Comparison of ENCODE assay signal across 8 cellular contexts in genomic region chr17:7295230-7296180, GRCh38. TPM values are rescaled to one million over a fixed set of nuclear protein-coding genes. Genes with fewer than 3 reads are reported as not detected.
DNase-seq lines count a peak whose midpoint lies in the region; ATAC-seq and TF ChIP-seq lines count a peak whose summit lies in the region.

No MANE protein-coding gene starts in this region.

- no peak for TF ChIP-seq RAD21 in neural cell (conservative IDR thresholded peaks at IDR 0.05)

- H3K9me3 Mint-ChIP-seq in CD4-positive, CD25-positive, alpha-beta regulatory T cell: peaks cover 0 to 2% (median 0%) of the 10 kb centered on the region in 7 donors
- no peaks in the 10 kb centered on the region for H3K9me3 Mint-ChIP-seq in chondrocyte (ENCODE audit: low read depth)

- no peaks in the 10 kb centered on the region for H3F3A ChIP-seq in neural cell (ENCODE audit: insufficient read depth, low read length, poor library complexity, severe bottlenecking)

- no peaks in the 10 kb centered on the region for H3K9me3 ChIP-seq in CD4-positive, CD25-positive, alpha-beta regulatory T cell (ENCODE audit: control insufficient read depth in 2 of 2, low read length in 2 of 2)
- H3K9me3 ChIP-seq in HUES48 (ENCODE audit: control insufficient read depth, insufficient read depth, low read length) (no peaks in the 10 kb centered on the region; the same call in 1 of the 2 replicates), neural cell (ENCODE audit: low read length) (no peaks in the 10 kb centered on the region)

- H3K36me3 ChIP-seq in CD4-positive, CD25-positive, alpha-beta regulatory T cell (ENCODE audit: control insufficient read depth, insufficient read depth, low read length): no peaks in the 10 kb centered on the region
- H3K36me3 ChIP-seq in HUES48 (ENCODE audit: control insufficient read depth, insufficient read depth, low read length) (no peaks in the 10 kb centered on the region), neural cell (ENCODE audit: insufficient read depth, low read length) (no peaks in the 10 kb centered on the region)

- H4K20me1 ChIP-seq in neural cell (ENCODE audit: insufficient read depth): no peaks in the 10 kb centered on the region

- H3K27ac Mint-ChIP-seq in CD4-positive, CD25-positive, alpha-beta regulatory T cell: peak overlapping the region; percentile 45 to 79 (median 76)
- no peak overlapping the region for H3K27ac Mint-ChIP-seq in chondrocyte (ENCODE audit: unreplicated experiment)

- no peak for DNase-seq in CD4-positive, CD25-positive, alpha-beta regulatory T cell
- DNase-seq in chondrocyte (ENCODE audit: low spot score): no peak
- DNase-seq in foreskin melanocyte: no peak
- DNase-seq in HCEC 1CT: no peak

- H3K9ac ChIP-seq in HUES48 (ENCODE audit: low read depth, low read length): no peak overlapping the region
- H3K9ac ChIP-seq in neural cell (ENCODE audit: low read length): no peak overlapping the region

- ATAC-seq in CD4-positive, CD25-positive, alpha-beta regulatory T cell (ENCODE audit: low read depth in 2 of 2): no peak
- ATAC-seq in GM19328 (IDR thresholded peaks at IDR 0.05; ENCODE audit: unreplicated experiment): no peak
- ATAC-seq in GM18517 (IDR thresholded peaks at IDR 0.05; ENCODE audit: unreplicated experiment): no peak

- H3K4me2 ChIP-seq in neural cell (ENCODE audit: low read length): no peak overlapping the region

- H3K36me3 Mint-ChIP-seq in CD4-positive, CD25-positive, alpha-beta regulatory T cell: peaks cover 3% of the 10 kb centered on the region
- H3K36me3 Mint-ChIP-seq in chondrocyte (ENCODE audit: low read depth): no peaks in the 10 kb centered on the region

- H3K79me2 ChIP-seq in neural cell (replicated peaks; ENCODE audit: insufficient read depth, low read length): no peaks in the 10 kb centered on the region

- peak overlapping the region; percentile 62 to 86 (median 82) for H3K4me3 Mint-ChIP-seq in CD4-positive, CD25-positive, alpha-beta regulatory T cell
- H3K4me3 Mint-ChIP-seq in chondrocyte (ENCODE audit: unreplicated experiment): peak overlapping the region; percentile 55

- no peak overlapping the region for H2AFZ ChIP-seq in neural cell (ENCODE audit: low read depth, low read length)

- TF ChIP-seq CTCF in chondrocyte (IDR thresholded peaks at IDR 0.05) (no peak), neural cell (IDR thresholded peaks at IDR 0.05; ENCODE audit: poor library complexity, severe bottlenecking) (no peak)

- H3K27me3 ChIP-seq in CD4-positive, CD25-positive, alpha-beta regulatory T cell (ENCODE audit: control insufficient read depth, insufficient read depth, low read length): peaks cover 10% of the 10 kb centered on the region
- H3K27me3 ChIP-seq in HUES48 (ENCODE audit: control insufficient read depth, insufficient read depth, low read length): peaks cover 27% of the 10 kb centered on the region
- H3K27me3 ChIP-seq in neural cell (ENCODE audit: insufficient read depth, low read depth, low read length): peaks cover 49% of the 10 kb centered on the region

- peaks cover 31% of the 10 kb centered on the region for H3K4me1 ChIP-seq in CD4-positive, CD25-positive, alpha-beta regulatory T cell (ENCODE audit: control insufficient read depth, insufficient read depth, low read length, poor library complexity, severe bottlenecking)
- peaks cover 9% of the 10 kb centered on the region for H3K4me1 ChIP-seq in HUES48 (ENCODE audit: control insufficient read depth, insufficient read depth, low read length)

- H3K27me3 Mint-ChIP-seq in CD4-positive, CD25-positive, alpha-beta regulatory T cell: peaks cover 39% of the 10 kb centered on the region
- peaks cover 22% of the 10 kb centered on the region for H3K27me3 Mint-ChIP-seq in chondrocyte (ENCODE audit: low read depth)

- H3K9me2 ChIP-seq in neural cell (ENCODE audit: insufficient read depth, low read length): no peaks in the 10 kb centered on the region

- peaks cover 4 to 27% (median 9%) of the 10 kb centered on the region in 4 donors for H3K4me1 Mint-ChIP-seq in CD4-positive, CD25-positive, alpha-beta regulatory T cell
- peaks cover 22% of the 10 kb centered on the region for H3K4me1 Mint-ChIP-seq in chondrocyte (ENCODE audit: low read depth)

- H3K27ac ChIP-seq in CD4-positive, CD25-positive, alpha-beta regulatory T cell (ENCODE audit: insufficient read depth, low read length, poor library complexity, severe bottlenecking): no peak overlapping the region
- H3K27ac ChIP-seq in HUES48 (ENCODE audit: low read depth, low read length) (no peak overlapping the region), neural cell (ENCODE audit: low read length) (no peak overlapping the region)

- TF ChIP-seq EP300 in neural cell (conservative IDR thresholded peaks at IDR 0.05; ENCODE audit: poor library complexity, severe bottlenecking): no peak

- peak overlapping the region; percentile 26 for H3K4me3 ChIP-seq in CD4-positive, CD25-positive, alpha-beta regulatory T cell (ENCODE audit: low read depth, low read length)
- H3K4me3 ChIP-seq in HUES48 (ENCODE audit: low read depth, low read length) (peak overlapping the region; percentile 66; the same call in 1 of the 2 replicates), neural cell (ENCODE audit: low read length) (peak overlapping the region; percentile 66)

TF ChIP-seq in neural cell, 6 proteins besides CTCF, POLR2A, EP300 and RAD21:
- TF ChIP-seq POLR2AphosphoS5 (IDR thresholded peaks at IDR 0.05) (no peak), SMC3 (conservative IDR thresholded peaks at IDR 0.05; ENCODE audit: poor library complexity) (no peak), EZH2 (IDR thresholded peaks at IDR 0.05; ENCODE audit: borderline replicate concordance, insufficient read depth, low read length, poor library complexity, severe bottlenecking) (no peak), TAF1 (IDR thresholded peaks at IDR 0.05; ENCODE audit: low read depth) (no peak), MXI1 (conservative IDR thresholded peaks at IDR 0.05; ENCODE audit: poor library complexity, severe bottlenecking) (no peak), REST (IDR thresholded peaks at IDR 0.05; ENCODE audit: borderline replicate concordance) (no peak)

RNA-seq across cellular contexts. Expression of gene YBX2, which starts 1.1 kb away (rescaled TPM):
- not detected for total RNA-seq in CD4-positive, CD25-positive, alpha-beta regulatory T cell
- polyA plus RNA-seq in CD4-positive, CD25-positive, alpha-beta regulatory T cell: not detected
- total RNA-seq in chondrocyte: 0.56 to 0.57 TPM in 2 of 3 replicates, not detected in the other
- polyA plus RNA-seq in neural cell: 1.8 and 2.1 TPM in 2 replicates
- 1.7 TPM in 2 replicates for polyA minus RNA-seq in neural cell

RNA-seq across cellular contexts. Expression of gene EIF5A, which starts 11.9 kb away (rescaled TPM):
- 485 TPM for total RNA-seq in CD4-positive, CD25-positive, alpha-beta regulatory T cell
- 100 to 1,000 TPM; 210 to 631 (median 398) TPM for polyA plus RNA-seq in CD4-positive, CD25-positive, alpha-beta regulatory T cell
- total RNA-seq in chondrocyte: 364 to 494 TPM (median 376 TPM) in 3 replicates
- polyA plus RNA-seq in neural cell: 164 and 178 TPM in 2 replicates
- 129 and 130 TPM in 2 replicates for polyA minus RNA-seq in neural cell

RNA-seq across cellular contexts. Expression of gene SLC2A4, which starts 14.0 kb away (rescaled TPM):
- total RNA-seq in CD4-positive, CD25-positive, alpha-beta regulatory T cell: not detected
- not detected for polyA plus RNA-seq in CD4-positive, CD25-positive, alpha-beta regulatory T cell
- total RNA-seq in chondrocyte: 0.15 to 0.38 TPM (median 0.30 TPM) in 3 replicates
- polyA plus RNA-seq in neural cell: not detected in 2 replicates
- not detected in 2 replicates for polyA minus RNA-seq in neural cell

RNA-seq across cellular contexts. Expression of gene GPS2, which starts 19.7 kb away (rescaled TPM):
- 129 TPM for total RNA-seq in CD4-positive, CD25-positive, alpha-beta regulatory T cell
- 100 to 1,000 TPM in 2 of 4 donors, 10 to 100 TPM in 2; 79.3 to 107 (median 96.5) TPM for polyA plus RNA-seq in CD4-positive, CD25-positive, alpha-beta regulatory T cell
- 43.9 to 64.9 TPM (median 55.3 TPM) in 3 replicates for total RNA-seq in chondrocyte
- 108 and 116 TPM in 2 replicates for polyA plus RNA-seq in neural cell
- 50.1 and 59.2 TPM in 2 replicates for polyA minus RNA-seq in neural cell

RNA-seq across cellular contexts. Expression of gene CLDN7, which starts 33.2 kb away (rescaled TPM):
- total RNA-seq in CD4-positive, CD25-positive, alpha-beta regulatory T cell: not detected
- 1 to 10 TPM in 2 of 4 donors, under 1 TPM in 2; 0.55 to 2.0 (median 1.3) TPM for polyA plus RNA-seq in CD4-positive, CD25-positive, alpha-beta regulatory T cell
- total RNA-seq in chondrocyte: 0.42 to 0.54 TPM (median 0.46 TPM) in 3 replicates
- 0.27 TPM in 1 of 2 replicates, not detected in the other for polyA plus RNA-seq in neural cell
- not detected in 2 replicates for polyA minus RNA-seq in neural cell
